In the genomic region with DNA sequence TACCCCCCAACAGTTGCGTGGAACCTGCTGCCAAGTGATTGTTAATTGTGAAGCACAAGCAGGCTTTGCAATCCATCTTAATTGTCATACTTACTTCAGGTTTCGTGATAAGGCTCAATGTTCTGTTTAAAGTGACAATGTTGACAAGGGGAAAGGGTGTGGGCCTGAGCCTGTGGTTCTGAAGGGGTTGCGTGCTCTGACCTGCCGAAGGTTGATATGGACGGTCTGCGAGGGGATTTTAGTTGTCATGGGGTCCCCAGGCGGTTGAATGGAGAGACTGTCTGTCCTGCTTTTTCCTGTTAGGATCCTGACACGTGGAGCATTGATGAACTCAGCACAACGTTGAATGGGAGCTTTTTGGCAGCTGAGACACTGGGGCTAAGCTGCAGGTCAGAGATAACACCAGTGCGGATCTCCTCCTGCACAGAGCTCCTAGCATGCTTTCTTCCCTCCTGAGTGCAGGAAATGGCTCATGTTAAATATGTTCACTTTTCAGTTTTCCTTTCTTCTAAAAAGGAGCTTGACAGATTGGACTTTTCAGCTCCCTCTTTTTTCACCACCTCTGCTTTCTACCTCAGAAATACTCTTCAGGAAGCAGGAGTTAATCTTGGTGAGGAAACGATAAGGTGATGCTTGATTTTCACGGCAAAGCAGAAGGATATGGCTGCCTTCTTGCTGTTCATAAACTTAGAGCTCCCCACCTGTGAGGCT, we compare ENCODE assay signal across 13 cellular contexts.
DNase-seq lines count a peak whose midpoint lies in the region; ATAC-seq and TF ChIP-seq lines count a peak whose summit lies in the region.
"Had no signal": no experiment of that assay in that cellular context is flagged by ENCODE, and none has a peak within 500 bp of the region (broad histone marks: within the 10 kb centered on the region; RNA-seq: fewer than 3 reads in every experiment).

No MANE protein-coding gene starts in this region.

- TF ChIP-seq CTCF in right atrium auricular region (IDR thresholded peaks at IDR 0.05) = no peak
- no peak for TF ChIP-seq CTCF in thoracic aorta (IDR thresholded peaks at IDR 0.05)

- H3K27ac ChIP-seq in right cardiac atrium (ENCODE audit: low read length) = no peak overlapping the region
- H3K27ac ChIP-seq in right atrium auricular region = no peak overlapping the region
- H3K27ac ChIP-seq in thoracic aorta = no peak overlapping the region

- DNase-seq in right cardiac atrium = no peak
- no peak for DNase-seq in right atrium auricular region (ENCODE audit: low spot score)
- peak; percentile 75 for DNase-seq in UCSD-AML1 (lab: John Stamatoyannopoulos, UW; ENCODE audit: unreplicated experiment)
- peak; percentile 8 for DNase-seq in iris pigment epithelial cell (ENCODE audit: low read depth)
- no peak for DNase-seq in thoracic aorta (ENCODE audit: low spot score)
- no peak for DNase-seq in NCI-H2227 (lab: John Stamatoyannopoulos, UW; ENCODE audit: unreplicated experiment)
- no peak for DNase-seq in HK-2 (ENCODE audit: unreplicated experiment)
- DNase-seq: activated CD4-positive, alpha-beta T cell treated with anti-CD3 and anti-CD28 coated beads for 36 hours; activated CD8-positive, alpha-beta memory T cell treated with anti-CD3 and anti-CD28 coated beads, Interleukin-2, amount 50 U/mL, for 4 hours; left lung; SHP77; T-helper 17 cell had no signal

- H3K4me3 ChIP-seq in right cardiac atrium (ENCODE audit: low read length) (no peak overlapping the region), right atrium auricular region (no peak overlapping the region), thoracic aorta (peak overlapping the region; percentile 18)
- H3K4me3 ChIP-seq: left lung had no signal

- H3K27me3 ChIP-seq in right cardiac atrium (ENCODE audit: control insufficient read depth, insufficient read depth) (no peaks in the 10 kb centered on the region), right atrium auricular region (no peaks in the 10 kb centered on the region), thoracic aorta (replicated peaks; ENCODE audit: insufficient read depth) (no peaks in the 10 kb centered on the region)
- H3K27me3 ChIP-seq: left lung had no signal

- intact Hi-C loops in right cardiac atrium (cut with DNase I) = no loop called here

- H3K4me1 ChIP-seq in right cardiac atrium (ENCODE audit: control insufficient read depth, insufficient read depth, low read length) (peaks cover 2% of the 10 kb centered on the region), right atrium auricular region (peaks cover 0 to 5% of the 10 kb centered on the region in 2 donors), thoracic aorta (ENCODE audit: control insufficient read depth in 1 of 2, low read depth in 2 of 2) (peaks cover 0 to 26% of the 10 kb centered on the region in 2 donors)

- H3K36me3 ChIP-seq in right atrium auricular region (no peaks in the 10 kb centered on the region), thoracic aorta (no peaks in the 10 kb centered on the region)
- H3K36me3 ChIP-seq: left lung had no signal

- H3K9me3 ChIP-seq in right cardiac atrium (ENCODE audit: control insufficient read depth, low read length) (no peaks in the 10 kb centered on the region), right atrium auricular region (no peaks in the 10 kb centered on the region), thoracic aorta (no peaks in the 10 kb centered on the region)
- H3K9me3 ChIP-seq: left lung had no signal

- peak; percentile 41 to 87 for ATAC-seq in right cardiac atrium
- ATAC-seq in thoracic aorta (ENCODE audit: insufficient number of reproducible peaks, low FRiP score, low read depth) = no peak
- no peak for ATAC-seq in HG02884 (IDR thresholded peaks at IDR 0.05; ENCODE audit: unreplicated experiment)
- ATAC-seq: left lung, T-helper 17 cell had no signal

- WGBS in right cardiac atrium = 44% methylated on average over 12 of the region's 12 CpGs

Comparison
In these comparisons a context has a peak if more than half of its experiments do, and no peak if none do; other contexts are left out.
1. ATAC-seq: peak in right cardiac atrium (2 of 2); none in thoracic aorta (single experiment) and HG02884 (single experiment).
2. DNase-seq: peak in UCSD-AML1 (single experiment) and iris pigment epithelial cell (single experiment); none in right cardiac atrium (0 of 3), right atrium auricular region (single experiment), thoracic aorta (single experiment), NCI-H2227 (single experiment) and HK-2 (single experiment).